ENCODE assay signal across 8 cellular contexts in genomic region chr9:91207889-91208651, GRCh38.
DNase-seq lines count a peak whose midpoint lies in the region; ATAC-seq and TF ChIP-seq lines count a peak whose summit lies in the region.

No MANE protein-coding gene starts in this region.

- DNase-seq in CD14-positive monocyte (ENCODE audit: low spot score) (no peak), inferior parietal cortex (ENCODE audit: extremely low spot score) (peak; percentile 43), NCI-H1417 treated with DMSO at 0.1 percent for 48 hours (lab: John Stamatoyannopoulos, UW) (no peak), NCI-H69 (lab: John Stamatoyannopoulos, UW) (no peak)

- peak overlapping the region; percentile 93 to 98 (median 96) for H3K27ac Mint-ChIP-seq in CD14-positive monocyte
- H3K27ac Mint-ChIP-seq in activated naive CD4-positive, alpha-beta T cell treated with anti-CD3 and anti-CD28 coated beads, Interleukin-2, amount 50 U/mL, for 24 hours: peak overlapping the region; percentile 94

- H3K27me3 Mint-ChIP-seq in CD14-positive monocyte (ENCODE audit: low read depth in 3 of 3): peaks cover 0 to 2% (median 0%) of the 10 kb centered on the region in 3 donors
- no peaks in the 10 kb centered on the region for H3K27me3 Mint-ChIP-seq in activated naive CD4-positive, alpha-beta T cell treated with anti-CD3 and anti-CD28 coated beads, Interleukin-2, amount 50 U/mL, for 24 hours

- intact Hi-C loops in CD14-positive monocyte (cut with micrococcal nuclease): loop anchor here in 1 of 2 donors (5.0 kb wide), 1 partner anchor 94 kb away; no protein-coding TSS in a partner anchor

- peak overlapping the region; percentile 21 for H3K27ac ChIP-seq in temporal lobe (ENCODE audit: low read depth, low read length)

- peaks cover 0 to 8% (median 0%) of the 10 kb centered on the region in 7 donors for H3K9me3 Mint-ChIP-seq in CD14-positive monocyte
- peaks cover 2% of the 10 kb centered on the region for H3K9me3 Mint-ChIP-seq in activated naive CD4-positive, alpha-beta T cell treated with anti-CD3 and anti-CD28 coated beads, Interleukin-2, amount 50 U/mL, for 24 hours

- peak overlapping the region; percentile 51 to 81 for H3K4me3 Mint-ChIP-seq in CD14-positive monocyte
- H3K4me3 Mint-ChIP-seq in activated naive CD4-positive, alpha-beta T cell treated with anti-CD3 and anti-CD28 coated beads, Interleukin-2, amount 50 U/mL, for 24 hours: peak overlapping the region; percentile 34

- ATAC-seq in GM19397 (IDR thresholded peaks at IDR 0.05; ENCODE audit: unreplicated experiment) (peak; percentile 82), HG03442 (IDR thresholded peaks at IDR 0.05; ENCODE audit: unreplicated experiment) (peak; percentile 80)

- TF ChIP-seq CTCF in CD14-positive monocyte (IDR thresholded peaks at IDR 0.05): no peak

- peaks cover 0 to 1% of the 10 kb centered on the region in 2 donors for H3K36me3 Mint-ChIP-seq in CD14-positive monocyte
- peaks cover 1% of the 10 kb centered on the region for H3K36me3 Mint-ChIP-seq in activated naive CD4-positive, alpha-beta T cell treated with anti-CD3 and anti-CD28 coated beads, Interleukin-2, amount 50 U/mL, for 24 hours

- H3K4me1 Mint-ChIP-seq in CD14-positive monocyte: peaks cover 38% of the 10 kb centered on the region
- H3K4me1 Mint-ChIP-seq in activated naive CD4-positive, alpha-beta T cell treated with anti-CD3 and anti-CD28 coated beads, Interleukin-2, amount 50 U/mL, for 24 hours: peaks cover 48% of the 10 kb centered on the region
